ENCODE assay signal across 32 cellular contexts in genomic region chr4:54495641-54496040, GRCh38.
"Had no signal": no experiment of that assay in that cellular context is flagged by ENCODE, and none has a peak within 500 bp of the region (broad histone marks: within the 10 kb centered on the region; RNA-seq: fewer than 3 reads in every experiment).

No MANE protein-coding gene starts in this region.

- FAIRE-seq: colon had no signal

- H3K9me3 Mint-ChIP-seq: activated CD4-positive, alpha-beta memory T cell treated with anti-CD3 and anti-CD28 coated beads for 36 hours; activated CD4-positive, alpha-beta T cell treated with anti-CD3 and anti-CD28 coated beads, Interleukin-2, amount 10 ng/mL, durations not matched to agents 24 days and 14 days; activated naive CD4-positive, alpha-beta T cell treated with anti-CD3 and anti-CD28 coated beads, Interleukin-2, amount 10 ng/mL, durations not matched to agents 7 days and 5 days; activated naive CD4-positive, alpha-beta T cell treated with anti-CD3 and anti-CD28 coated beads, Interleukin-2, amount 50 U/mL, for 72 hours; activated naive CD8-positive, alpha-beta T cell treated with anti-CD3 and anti-CD28 coated beads, Interleukin-2, amount 10 ng/mL, durations not matched to agents 7 days and 5 days; activated T-cell treated with anti-CD3 and anti-CD28 coated beads, Interleukin-2, amount 50 U/mL, for 24 hours; activated T-cell treated with anti-CD3 and anti-CD28 coated beads, Interleukin-2, amount 50 U/mL, for 72 hours; T-helper 2 cell treated with Interferon-gamma antibody and Interleukin-4, amounts not matched to agents 5 μg/mL and 100 μg/mL, for 36 hours had no signal

- H3K27ac ChIP-seq: ascending aorta, brain microvascular endothelial cell, esophagus squamous epithelium, gastroesophageal sphincter, heart right ventricle had no signal

- H3K4me1 ChIP-seq: ascending aorta, gastroesophageal sphincter, heart right ventricle had no signal

- H3K27me3 ChIP-seq: ascending aorta, brain microvascular endothelial cell, esophagus squamous epithelium, gastroesophageal sphincter, heart right ventricle had no signal

- H3K4me3 ChIP-seq: ascending aorta, esophagus squamous epithelium, gastroesophageal sphincter, heart right ventricle had no signal

- H3K36me3 ChIP-seq: ascending aorta, brain microvascular endothelial cell, esophagus squamous epithelium, gastroesophageal sphincter, heart right ventricle had no signal

- H3K4me1 Mint-ChIP-seq: activated CD4-positive, alpha-beta T cell treated with anti-CD3 and anti-CD28 coated beads for 36 hours; activated naive CD8-positive, alpha-beta T cell treated with anti-CD3 and anti-CD28 coated beads, Interleukin-2, amount 10 ng/mL, durations not matched to agents 7 days and 5 days; central memory CD8-positive, alpha-beta T cell; T-helper 17 cell had no signal

- H3K27me3 Mint-ChIP-seq: activated CD4-positive, alpha-beta T cell treated with anti-CD3 and anti-CD28 coated beads, Interleukin-2, amount 10 ng/mL, durations not matched to agents 24 days and 14 days; activated CD8-positive, alpha-beta memory T cell treated with anti-CD3 and anti-CD28 coated beads, Interleukin-2, amount 10 ng/mL, durations not matched to agents 7 days and 5 days; activated naive CD8-positive, alpha-beta T cell treated with anti-CD3 and anti-CD28 coated beads, Interleukin-2, amount 10 ng/mL, durations not matched to agents 7 days and 5 days; central memory CD8-positive, alpha-beta T cell; effector memory CD8-positive, alpha-beta T cell had no signal

- H3K36me3 Mint-ChIP-seq: activated CD4-positive, alpha-beta memory T cell treated with anti-CD3 and anti-CD28 coated beads for 36 hours; activated CD8-positive, alpha-beta memory T cell treated with anti-CD3 and anti-CD28 coated beads, Interleukin-2, amount 10 ng/mL, durations not matched to agents 7 days and 5 days; activated naive CD4-positive, alpha-beta T cell treated with anti-CD3 and anti-CD28 coated beads, Interleukin-2, amount 10 ng/mL, durations not matched to agents 7 days and 5 days; activated naive CD4-positive, alpha-beta T cell treated with anti-CD3 and anti-CD28 coated beads, Interleukin-2, amount 50 U/mL, for 72 hours; activated naive CD8-positive, alpha-beta T cell treated with anti-CD3 and anti-CD28 coated beads, Interleukin-2, amount 10 ng/mL, durations not matched to agents 7 days and 5 days had no signal

- H3K9me3 ChIP-seq: ascending aorta, esophagus squamous epithelium, gastroesophageal sphincter, heart right ventricle had no signal

- DNase-seq: activated CD4-positive, alpha-beta memory T cell treated with anti-CD3 and anti-CD28 coated beads for 36 hours; activated CD4-positive, alpha-beta T cell treated with anti-CD3 and anti-CD28 coated beads for 36 hours; activated CD4-positive, alpha-beta T cell treated with anti-CD3 and anti-CD28 coated beads, Interleukin-2, amount 10 ng/mL, durations not matched to agents 24 days and 14 days; activated CD4-positive, CD25-positive, alpha-beta regulatory T cell; activated CD4-positive, CD25-positive, alpha-beta regulatory T cell treated with anti-CD3 and anti-CD28 coated beads, Interleukin-2, amount 50 U/mL, for 72 hours; activated CD8-positive, alpha-beta memory T cell treated with anti-CD3 and anti-CD28 coated beads, Interleukin-2, amount 10 ng/mL, durations not matched to agents 7 days and 5 days; activated CD8-positive, alpha-beta memory T cell treated with anti-CD3 and anti-CD28 coated beads, Interleukin-2, amount 50 U/mL, for 48 hours; activated CD8-positive, alpha-beta T cell treated with anti-CD3 and anti-CD28 coated beads, Interleukin-2, amount 10 ng/mL, durations not matched to agents 7 days and 5 days; activated gamma-delta T cell; activated naive CD4-positive, alpha-beta T cell; activated naive CD4-positive, alpha-beta T cell treated with anti-CD3 and anti-CD28 coated beads, Interleukin-2, amount 10 ng/mL, durations not matched to agents 7 days and 5 days; activated naive CD8-positive, alpha-beta T cell treated with anti-CD3 and anti-CD28 coated beads, Interleukin-2, amount 10 ng/mL, durations not matched to agents 7 days and 5 days; activated T-cell treated with anti-CD3 and anti-CD28 coated beads for 4 hours; activated T-cell treated with anti-CD3 and anti-CD28 coated beads, Interleukin-2, amount 50 U/mL, for 24 hours; activated T-cell treated with anti-CD3 and anti-CD28 coated beads, Interleukin-2, amount 50 U/mL, for 72 hours; cortex of kidney; dermis blood vessel endothelial cell; effector CD4-positive, alpha-beta T cell; erythroblast; esophagus squamous epithelium; foreskin melanocyte; heart right ventricle; T-helper 1 cell; T-helper 17 cell had no signal

- H3K4me3 Mint-ChIP-seq: activated CD4-positive, alpha-beta memory T cell treated with anti-CD3 and anti-CD28 coated beads for 36 hours; activated CD4-positive, alpha-beta T cell treated with anti-CD3 and anti-CD28 coated beads for 36 hours; activated CD4-positive, alpha-beta T cell treated with anti-CD3 and anti-CD28 coated beads, Interleukin-2, amount 10 ng/mL, durations not matched to agents 24 days and 14 days; activated CD8-positive, alpha-beta memory T cell treated with anti-CD3 and anti-CD28 coated beads, Interleukin-2, amount 10 ng/mL, durations not matched to agents 7 days and 5 days; activated CD8-positive, alpha-beta T cell treated with anti-CD3 and anti-CD28 coated beads, Interleukin-2, amount 10 ng/mL, durations not matched to agents 7 days and 5 days; activated naive CD4-positive, alpha-beta T cell treated with anti-CD3 and anti-CD28 coated beads, Interleukin-2, amount 10 ng/mL, durations not matched to agents 7 days and 5 days; activated naive CD8-positive, alpha-beta T cell treated with anti-CD3 and anti-CD28 coated beads, Interleukin-2, amount 10 ng/mL, durations not matched to agents 7 days and 5 days; activated T-cell treated with anti-CD3 and anti-CD28 coated beads, Interleukin-2, amount 50 U/mL, for 24 hours; activated T-cell treated with anti-CD3 and anti-CD28 coated beads, Interleukin-2, amount 50 U/mL, for 72 hours; central memory CD8-positive, alpha-beta T cell; effector memory CD8-positive, alpha-beta T cell; T-helper 17 cell; T-helper 2 cell treated with Interferon-gamma antibody and Interleukin-4, amounts not matched to agents 5 μg/mL and 100 μg/mL, for 36 hours had no signal

- ATAC-seq: activated CD4-positive, alpha-beta T cell treated with anti-CD3 and anti-CD28 coated beads for 36 hours; activated CD8-positive, alpha-beta memory T cell treated with anti-CD3 and anti-CD28 coated beads, Interleukin-2, amount 10 ng/mL, durations not matched to agents 7 days and 5 days; activated CD8-positive, alpha-beta T cell treated with anti-CD3 and anti-CD28 coated beads, Interleukin-2, amount 10 ng/mL, durations not matched to agents 7 days and 5 days; activated naive CD4-positive, alpha-beta T cell treated with anti-CD3 and anti-CD28 coated beads, Interleukin-2, amount 50 U/mL, for 72 hours; activated T-cell treated with anti-CD3 and anti-CD28 coated beads, Interleukin-2, amount 50 U/mL, for 72 hours; gastroesophageal sphincter; heart right ventricle had no signal

- H3K27ac Mint-ChIP-seq: activated CD4-positive, alpha-beta memory T cell treated with anti-CD3 and anti-CD28 coated beads for 36 hours; activated CD4-positive, alpha-beta T cell treated with anti-CD3 and anti-CD28 coated beads for 36 hours; activated CD4-positive, alpha-beta T cell treated with anti-CD3 and anti-CD28 coated beads, Interleukin-2, amount 10 ng/mL, durations not matched to agents 24 days and 14 days; activated CD8-positive, alpha-beta memory T cell treated with anti-CD3 and anti-CD28 coated beads, Interleukin-2, amount 10 ng/mL, durations not matched to agents 7 days and 5 days; activated CD8-positive, alpha-beta T cell treated with anti-CD3 and anti-CD28 coated beads, Interleukin-2, amount 10 ng/mL, durations not matched to agents 7 days and 5 days; activated naive CD4-positive, alpha-beta T cell treated with anti-CD3 and anti-CD28 coated beads, Interleukin-2, amount 10 ng/mL, durations not matched to agents 7 days and 5 days; activated naive CD4-positive, alpha-beta T cell treated with anti-CD3 and anti-CD28 coated beads, Interleukin-2, amount 50 U/mL, for 72 hours; activated naive CD8-positive, alpha-beta T cell treated with anti-CD3 and anti-CD28 coated beads, Interleukin-2, amount 10 ng/mL, durations not matched to agents 7 days and 5 days; activated T-cell treated with anti-CD3 and anti-CD28 coated beads, Interleukin-2, amount 50 U/mL, for 24 hours; activated T-cell treated with anti-CD3 and anti-CD28 coated beads, Interleukin-2, amount 50 U/mL, for 72 hours; effector memory CD8-positive, alpha-beta T cell; T-helper 17 cell; T-helper 2 cell treated with Interferon-gamma antibody and Interleukin-4, amounts not matched to agents 5 μg/mL and 100 μg/mL, for 36 hours had no signal
